10 cellular contexts compared by ENCODE assay signal in genomic region chr7:130149575-130150139, GRCh38. TPM values are rescaled to one million over a fixed set of nuclear protein-coding genes. Genes with fewer than 3 reads are reported as not detected.
DNase-seq lines count a peak whose midpoint lies in the region; ATAC-seq and TF ChIP-seq lines count a peak whose summit lies in the region.
"Had no signal": no experiment of that assay in that cellular context is flagged by ENCODE, and none has a peak within 500 bp of the region (broad histone marks: within the 10 kb centered on the region; RNA-seq: fewer than 3 reads in every experiment).

No MANE protein-coding gene starts in this region.

- no peaks in the 10 kb centered on the region for H3K36me3 Mint-ChIP-seq in activated B cell treated with CpG ODN at 0.5 μM for 24 hours (ENCODE audit: low read depth)

- POLR2A ChIA-PET in activated B cell treated with CpG ODN at 0.5 μM for 24 hours (lab: Charles Lee) = interaction anchor here (1.0 to 3.4 kb wide), 4 partner anchors 8 to 55 kb away, joined by 3 to 17 read pairs (median 12); partner anchors contain the start of gene TMEM209

- no CpG with 5 or more reads among the region's 14 CpGs for WGBS in mesendoderm (ENCODE audit: extremely low coverage, insufficient coverage, low lambda C conversion rate)

- peak; percentile 41 for ATAC-seq in HG03442 (IDR thresholded peaks at IDR 0.05; ENCODE audit: unreplicated experiment)
- ATAC-seq in activated B cell treated with CpG ODN at 0.5 μM for 24 hours (ENCODE audit: low read depth) = peak; percentile 80
- no peak for ATAC-seq in GM19455 (IDR thresholded peaks at IDR 0.05; ENCODE audit: unreplicated experiment)

- no peak overlapping the region for H2BK120ac ChIP-seq in mesendoderm (ENCODE audit: low read depth, low read length)

- H3K79me2 ChIP-seq in mesendoderm (ENCODE audit: control insufficient read depth, insufficient read depth, low read length) = no peaks in the 10 kb centered on the region

- TF ChIP-seq CTCF in activated B cell treated with CpG ODN at 0.5 μM for 24 hours (IDR thresholded peaks at IDR 0.05) = no peak

- H4K5ac ChIP-seq in mesendoderm (ENCODE audit: low read length) = no peak overlapping the region

- peak; percentile 48 for DNase-seq in GM19238 (ENCODE audit: insufficient read length, low spot score)
- no peak for DNase-seq in activated B cell treated with CpG ODN at 0.5 μM for 24 hours
- DNase-seq in mesendoderm = no peak
- no peak for DNase-seq in activated T-cell treated with anti-CD3 and anti-CD28 coated beads, Interleukin-2, amount 50 U/mL, for 48 hours
- no peak for DNase-seq in hippocampal formation (lab: John Stamatoyannopoulos, UW)

- peaks cover 8% of the 10 kb centered on the region; the same call in 1 of the 2 replicates for H3K9me3 ChIP-seq in BLaER1
- H3K9me3 ChIP-seq: adrenal gland, neutrophil had no signal

- H3K4ac ChIP-seq in mesendoderm (ENCODE audit: low read depth, low read length) = no peak overlapping the region

- peak overlapping the region; percentile 46 for H3K4me3 Mint-ChIP-seq in activated B cell treated with CpG ODN at 0.5 μM for 24 hours

- H2BK15ac ChIP-seq in mesendoderm (replicated peaks; ENCODE audit: low read depth) = no peak overlapping the region

- CTCF ChIA-PET in activated B cell treated with CpG ODN at 0.5 μM for 24 hours (lab: Charles Lee) = no interaction called here

- H3K27me3 ChIP-seq in BLaER1 (peaks cover 21% of the 10 kb centered on the region), mesendoderm (ENCODE audit: insufficient read depth, low read length, poor library complexity) (no peaks in the 10 kb centered on the region)
- H3K27me3 ChIP-seq: adrenal gland, neutrophil had no signal

- H3K4me2 ChIP-seq in BLaER1 (peak overlapping the region; percentile 93), mesendoderm (ENCODE audit: low read length) (no peak overlapping the region)

- intact Hi-C loops in activated B cell treated with CpG ODN at 0.5 μM for 24 hours (cut with micrococcal nuclease) = loop anchor here (1.0 kb wide), 3 partner anchors 8 to 79 kb away; partner anchors contain the start of genes KLHDC10 and TMEM209

- H2BK5ac ChIP-seq in mesendoderm (ENCODE audit: low read length) = no peak overlapping the region

- no peak overlapping the region for H3K56ac ChIP-seq in mesendoderm (ENCODE audit: low read length)

- peak overlapping the region; percentile 77 for H3K27ac Mint-ChIP-seq in activated B cell treated with CpG ODN at 0.5 μM for 24 hours

- H3K4me1 ChIP-seq in BLaER1 (peaks cover 74% of the 10 kb centered on the region), mesendoderm (ENCODE audit: control insufficient read depth, low read depth, low read length) (no peaks in the 10 kb centered on the region)

- H3K27me3 Mint-ChIP-seq in activated B cell treated with CpG ODN at 0.5 μM for 24 hours = no peaks in the 10 kb centered on the region

- H3K9ac ChIP-seq in BLaER1 (no peak overlapping the region), mesendoderm (ENCODE audit: low read length) (no peak overlapping the region)

- H3K27ac ChIP-seq in BLaER1 = peak overlapping the region; percentile 44; the same call in 1 of the 2 replicates
- no peak overlapping the region for H3K27ac ChIP-seq in mesendoderm (ENCODE audit: low read depth, low read length)
- H3K27ac ChIP-seq: adrenal gland, neutrophil had no signal

- H3K18ac ChIP-seq in mesendoderm (ENCODE audit: low read length) = no peak overlapping the region

- H3K4me3 ChIP-seq in BLaER1 = peak overlapping the region; percentile 42
- H3K4me3 ChIP-seq in mesendoderm (ENCODE audit: low read length) = no peak overlapping the region
- H3K4me3 ChIP-seq: adrenal gland had no signal

- no peak overlapping the region for H4K8ac ChIP-seq in mesendoderm (ENCODE audit: low read depth, low read length)

- peaks cover 27% of the 10 kb centered on the region for H4K20me1 ChIP-seq in BLaER1

- H3K9me3 Mint-ChIP-seq in activated B cell treated with CpG ODN at 0.5 μM for 24 hours = no peaks in the 10 kb centered on the region

- H3K23ac ChIP-seq in mesendoderm (ENCODE audit: low read length) = no peak overlapping the region

- peaks cover 50% of the 10 kb centered on the region for H3K4me1 Mint-ChIP-seq in activated B cell treated with CpG ODN at 0.5 μM for 24 hours

- no peak overlapping the region for H2AK5ac ChIP-seq in mesendoderm (ENCODE audit: low read length)

- no peaks in the 10 kb centered on the region for H3K36me3 ChIP-seq in BLaER1
- H3K36me3 ChIP-seq in mesendoderm (ENCODE audit: control insufficient read depth, insufficient read depth, low read length) = no peaks in the 10 kb centered on the region
- H3K36me3 ChIP-seq: adrenal gland, neutrophil had no signal

- H3K79me1 ChIP-seq in mesendoderm (ENCODE audit: low read length) = no peaks in the 10 kb centered on the region

RNA-seq across cellular contexts. Expression of gene TMEM209, which starts 55.5 kb away (rescaled TPM):
- total RNA-seq in activated B cell treated with CpG ODN at 0.5 μM for 24 hours = 30.0 and 32.6 TPM in 2 replicates
- 35.0 TPM for polyA plus RNA-seq in mesendoderm (2013, experiment 1 of 2)
- 31.3 TPM for polyA plus RNA-seq in mesendoderm (2013, experiment 2 of 2)

RNA-seq across cellular contexts. Expression of gene SSMEM1, which starts 58.0 kb away (rescaled TPM):
- total RNA-seq in activated B cell treated with CpG ODN at 0.5 μM for 24 hours = not detected in 2 replicates
- polyA plus RNA-seq in mesendoderm (2013, experiment 1 of 2) = not detected
- not detected for polyA plus RNA-seq in mesendoderm (2013, experiment 2 of 2)
- total RNA-seq: adrenal gland had no signal
